In genomic region chr15:29570121-29570930, GRCh38 we compare ENCODE assay signal across 9 cellular contexts.
DNase-seq lines count a peak whose midpoint lies in the region; TF ChIP-seq lines count a peak whose summit lies in the region.
"Had no signal": no experiment of that assay in that cellular context is flagged by ENCODE, and none has a peak within 500 bp of the region (broad histone marks: within the 10 kb centered on the region; RNA-seq: fewer than 3 reads in every experiment).

No MANE protein-coding gene starts in this region.

- no CpG with 5 or more reads among the region's 130 CpGs for WGBS in neuronal stem cell (ENCODE audit: extremely low coverage in 2 of 2, insufficient read length in 2 of 2, insufficient replicate concordance in 1 of 2), 2 donors

- H3K9me3 Mint-ChIP-seq in Caco-2 (ENCODE audit: unreplicated experiment), result no peaks in the 10 kb centered on the region

- H2AK5ac ChIP-seq in neuronal stem cell (ENCODE audit: low read depth, low read length), result no peak overlapping the region

- CTCF ChIA-PET in Caco-2 (lab: Charles Lee), result no interaction called here

- H2BK15ac ChIP-seq in neuronal stem cell (ENCODE audit: low read length), result no peak overlapping the region

- H2BK5ac ChIP-seq in neuronal stem cell (ENCODE audit: low read length), result no peak overlapping the region

- no peak overlapping the region for H3K4me3 Mint-ChIP-seq in Caco-2 (ENCODE audit: unreplicated experiment)

- H3K4me1 Mint-ChIP-seq in Caco-2 (ENCODE audit: low read depth, unreplicated experiment), result peaks cover 7% of the 10 kb centered on the region

- DNase-seq in Caco-2 (peak in 1 of 2 experiments; percentile 38), NCI-H2171 (lab: John Stamatoyannopoulos, UW) (peak; percentile 8), foreskin fibroblast (peak in 1 of 2 donors; percentile 40), neuronal stem cell (ENCODE audit: low spot score) (peak; percentile 41), HCEC 1CT (no peak), GOT3 (lab: John Stamatoyannopoulos, UW) (no peak), SHP77 (lab: John Stamatoyannopoulos, UW) (no peak)
- no peak for DNase-seq in stimulated activated naive CD4-positive, alpha-beta T cell (lab: John Stamatoyannopoulos, UW)

- no peaks in the 10 kb centered on the region; the same call in 1 of the 2 replicates for H3K9me3 ChIP-seq in Caco-2
- no peaks in the 10 kb centered on the region for H3K9me3 ChIP-seq in neuronal stem cell (replicated peaks in 1 of 2; ENCODE audit: control insufficient read depth in 2 of 2, insufficient read depth in 1 of 2, low read depth in 1 of 2, low read length in 2 of 2)

- H2BK12ac ChIP-seq in neuronal stem cell (ENCODE audit: low read length), result no peak overlapping the region

- BruUV-seq in Caco-2 (replicated peaks; lab: Mats Ljungman, UMichigan), result no TSS peak

- H2BK120ac ChIP-seq in neuronal stem cell (ENCODE audit: low read depth, low read length), result no peak overlapping the region

- peak overlapping the region; percentile 87 for H3K4me2 ChIP-seq in neuronal stem cell (ENCODE audit: insufficient read depth, low read length, poor library complexity, severe bottlenecking)

- peak overlapping the region; percentile 37 for H3K4me3 ChIP-seq in Caco-2 (ENCODE audit: low read depth, low read length)
- H3K4me3 ChIP-seq in foreskin fibroblast (ENCODE audit: low read depth in 1 of 2, low read length in 2 of 2), result peak overlapping the region; percentile 15 to 20
- peak overlapping the region; percentile 54 to 95 for H3K4me3 ChIP-seq in neuronal stem cell (ENCODE audit: low read length in 2 of 2)

- H3K27me3 Mint-ChIP-seq in Caco-2 (ENCODE audit: insufficient read depth, unreplicated experiment), result peaks cover 48% of the 10 kb centered on the region

- H2AFZ ChIP-seq in neuronal stem cell (ENCODE audit: low read length), result peak overlapping the region; percentile 97

- no peak overlapping the region for H3K27ac Mint-ChIP-seq in Caco-2 (ENCODE audit: unreplicated experiment)
- H3K27ac Mint-ChIP-seq: activated T-cell treated with anti-CD3 and anti-CD28 coated beads, Interleukin-2, amount 50 U/mL, for 72 hours had no signal

- H3K18ac ChIP-seq in neuronal stem cell (ENCODE audit: low read length), result peak overlapping the region; percentile 89

- intact Hi-C loops in Caco-2 (cut with micrococcal nuclease; ENCODE audit: unreplicated experiment), result loop anchor here (5.0 kb wide), 1 partner anchor 67 kb away; no protein-coding TSS in a partner anchor

- POLR2A ChIA-PET in Caco-2 (lab: Charles Lee), result no interaction called here

- H3K36me3 ChIP-seq in Caco-2 (ENCODE audit: control insufficient read depth, insufficient read depth, low read length) (no peaks in the 10 kb centered on the region), neuronal stem cell (replicated peaks in 1 of 2; ENCODE audit: control insufficient read depth in 2 of 2, insufficient read depth in 2 of 2, low read length in 2 of 2) (no peaks in the 10 kb centered on the region)

- peak overlapping the region; percentile 95 for H3K9ac ChIP-seq in neuronal stem cell (ENCODE audit: low read depth, low read length, poor library complexity)

- H3K27me3 ChIP-seq in Caco-2 (replicated peaks; ENCODE audit: control insufficient read depth, insufficient read depth, low read length), result no peaks in the 10 kb centered on the region; the same call in 1 of the 2 replicates
- peaks cover 0 to 66% (median 24%) of the 10 kb centered on the region in 3 experiments for H3K27me3 ChIP-seq in neuronal stem cell (ENCODE audit: control insufficient read depth in 3 of 3, insufficient read depth in 3 of 3, low read depth in 1 of 3, low read length in 3 of 3)

- H3K27ac ChIP-seq in neuronal stem cell (replicated peaks; ENCODE audit: low read length), result no peak overlapping the region

- no peaks in the 10 kb centered on the region for H3K36me3 Mint-ChIP-seq in Caco-2 (ENCODE audit: insufficient read depth, unreplicated experiment)

- no peaks in the 10 kb centered on the region for H3K79me1 ChIP-seq in neuronal stem cell (ENCODE audit: low read depth, low read length)

- H3K23ac ChIP-seq in neuronal stem cell (ENCODE audit: low read depth, low read length, poor library complexity), result no peak overlapping the region

- H3K4ac ChIP-seq in neuronal stem cell (ENCODE audit: low read length), result no peak overlapping the region

- no peak overlapping the region for H4K8ac ChIP-seq in neuronal stem cell (ENCODE audit: low read depth, low read length)

- no peak for TF ChIP-seq CTCF in Caco-2 (IDR thresholded peaks at IDR 0.05; ENCODE audit: insufficient read depth in 1 of 2, low read depth in 1 of 2, low read length in 1 of 2, severe bottlenecking in 1 of 2, unreplicated experiment in 1 of 2)
- TF ChIP-seq CTCF in foreskin fibroblast (IDR thresholded peaks at IDR 0.05; ENCODE audit: low read depth, low read length), result no peak

- peak overlapping the region; percentile 97 for H3K14ac ChIP-seq in neuronal stem cell (ENCODE audit: low read length)

- H4K91ac ChIP-seq in neuronal stem cell (ENCODE audit: low read depth, low read length, poor library complexity), result no peak overlapping the region

- H3K4me1 ChIP-seq in Caco-2, result peaks cover 17% of the 10 kb centered on the region
- H3K4me1 ChIP-seq in neuronal stem cell (ENCODE audit: control insufficient read depth in 2 of 2, insufficient read depth in 1 of 2, low read depth in 1 of 2, low read length in 2 of 2), result peaks cover 0 to 4% of the 10 kb centered on the region in 2 donors

Comparison
In these comparisons a context has a peak if more than half of its experiments do, and no peak if none do; other contexts are left out.
1. DNase-seq: peak in NCI-H2171 (single experiment) and neuronal stem cell (single experiment); none in HCEC 1CT (single experiment), stimulated activated naive CD4-positive, alpha-beta T cell (0 of 6), GOT3 (single experiment) and SHP77 (0 of 2).
2. H3K4me3 ChIP-seq: peak in every context shown above with its lines; median percentile 74 in neuronal stem cell; 37 in Caco-2; 18 in foreskin fibroblast.